2 cellular contexts compared by ENCODE assay signal in the genomic region with DNA sequence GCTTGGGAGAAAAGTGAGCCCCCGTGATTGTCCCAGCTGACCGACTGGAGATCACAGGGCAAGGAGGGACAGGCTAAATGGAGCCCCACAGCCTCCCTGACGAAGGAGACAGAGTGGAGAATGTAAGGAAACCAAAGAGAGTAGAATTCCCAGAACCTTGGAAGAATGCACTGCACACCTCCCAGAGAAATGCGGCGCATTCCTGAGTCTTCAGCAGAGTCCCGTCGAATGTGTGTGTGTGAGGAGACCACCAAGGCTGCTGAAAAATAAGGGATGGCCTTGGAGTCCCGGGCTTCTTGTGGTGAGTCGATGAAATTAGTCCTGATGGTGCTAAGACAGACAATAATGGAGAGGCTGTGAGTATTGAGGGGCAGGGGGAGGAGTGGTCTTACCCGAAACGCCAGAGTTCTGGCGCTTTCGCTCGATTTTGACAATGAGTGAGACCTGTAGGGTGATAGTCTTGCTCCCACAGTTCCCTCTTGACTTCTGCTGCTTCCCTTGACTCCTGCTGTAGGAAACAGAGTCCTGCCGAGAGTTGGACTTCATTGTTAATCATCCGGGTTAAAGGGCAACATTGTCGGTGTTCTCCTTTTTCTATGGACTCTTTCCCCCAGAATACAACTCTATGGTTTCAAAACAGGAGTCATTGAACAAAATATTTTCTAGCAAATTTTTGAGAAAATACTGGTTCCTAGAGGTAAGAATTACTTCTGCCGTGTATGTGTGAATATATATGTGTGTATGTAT.
TF ChIP-seq lines count a peak whose summit lies in the region.

No MANE protein-coding gene starts in this region.

TF ChIP-seq in A549, 52 proteins besides CTCF, POLR2A, EP300 and RAD21 (continued from another document):
- TF ChIP-seq GATA3 (IDR thresholded peaks at IDR 0.05; ENCODE audit: borderline replicate concordance) (no peak), MAFK (IDR thresholded peaks at IDR 0.05; ENCODE audit: partially characterized antibody) (no peak), KDM1A (IDR thresholded peaks at IDR 0.05; ENCODE audit: low read depth) (no peak), ZNF302 (CRISPR knock-in tag; IDR thresholded peaks at IDR 0.05) (no peak)
- TF ChIP-seq, protein P1, sequence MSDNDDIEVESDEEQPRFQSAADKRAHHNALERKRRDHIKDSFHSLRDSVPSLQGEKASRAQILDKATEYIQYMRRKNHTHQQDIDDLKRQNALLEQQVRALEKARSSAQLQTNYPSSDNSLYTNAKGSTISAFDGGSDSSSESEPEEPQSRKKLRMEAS (IDR thresholded peaks at IDR 0.05), result no peak

TF ChIP-seq in WTC11, 78 proteins besides CTCF, POLR2A, EP300 and RAD21 (continued from another document):
- TF ChIP-seq, protein P2, sequence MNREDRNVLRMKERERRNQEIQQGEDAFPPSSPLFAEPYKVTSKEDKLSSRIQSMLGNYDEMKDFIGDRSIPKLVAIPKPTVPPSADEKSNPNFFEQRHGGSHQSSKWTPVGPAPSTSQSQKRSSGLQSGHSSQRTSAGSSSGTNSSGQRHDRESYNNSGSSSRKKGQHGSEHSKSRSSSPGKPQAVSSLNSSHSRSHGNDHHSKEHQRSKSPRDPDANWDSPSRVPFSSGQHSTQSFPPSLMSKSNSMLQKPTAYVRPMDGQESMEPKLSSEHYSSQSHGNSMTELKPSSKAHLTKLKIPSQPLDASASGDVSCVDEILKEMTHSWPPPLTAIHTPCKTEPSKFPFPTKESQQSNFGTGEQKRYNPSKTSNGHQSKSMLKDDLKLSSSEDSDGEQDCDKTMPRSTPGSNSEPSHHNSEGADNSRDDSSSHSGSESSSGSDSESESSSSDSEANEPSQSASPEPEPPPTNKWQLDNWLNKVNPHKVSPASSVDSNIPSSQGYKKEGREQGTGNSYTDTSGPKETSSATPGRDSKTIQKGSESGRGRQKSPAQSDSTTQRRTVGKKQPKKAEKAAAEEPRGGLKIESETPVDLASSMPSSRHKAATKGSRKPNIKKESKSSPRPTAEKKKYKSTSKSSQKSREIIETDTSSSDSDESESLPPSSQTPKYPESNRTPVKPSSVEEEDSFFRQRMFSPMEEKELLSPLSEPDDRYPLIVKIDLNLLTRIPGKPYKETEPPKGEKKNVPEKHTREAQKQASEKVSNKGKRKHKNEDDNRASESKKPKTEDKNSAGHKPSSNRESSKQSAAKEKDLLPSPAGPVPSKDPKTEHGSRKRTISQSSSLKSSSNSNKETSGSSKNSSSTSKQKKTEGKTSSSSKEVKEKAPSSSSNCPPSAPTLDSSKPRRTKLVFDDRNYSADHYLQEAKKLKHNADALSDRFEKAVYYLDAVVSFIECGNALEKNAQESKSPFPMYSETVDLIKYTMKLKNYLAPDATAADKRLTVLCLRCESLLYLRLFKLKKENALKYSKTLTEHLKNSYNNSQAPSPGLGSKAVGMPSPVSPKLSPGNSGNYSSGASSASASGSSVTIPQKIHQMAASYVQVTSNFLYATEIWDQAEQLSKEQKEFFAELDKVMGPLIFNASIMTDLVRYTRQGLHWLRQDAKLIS (CRISPR knock-in tag; IDR thresholded peaks at IDR 0.05; ENCODE audit: borderline replicate concordance), result no peak
- TF ChIP-seq KAT7 (CRISPR knock-in tag; IDR thresholded peaks at IDR 0.05; ENCODE audit: borderline replicate concordance) (no peak), RELA (CRISPR knock-in tag; IDR thresholded peaks at IDR 0.05; ENCODE audit: borderline replicate concordance) (no peak), ZNF232 (CRISPR knock-in tag; IDR thresholded peaks at IDR 0.05) (no peak), ZNF423 (CRISPR knock-in tag; IDR thresholded peaks at IDR 0.05) (no peak), ESRRA (CRISPR knock-in tag; IDR thresholded peaks at IDR 0.05; ENCODE audit: borderline replicate concordance) (no peak), NFATC4 (CRISPR knock-in tag; IDR thresholded peaks at IDR 0.05) (no peak), RORB (CRISPR knock-in tag; IDR thresholded peaks at IDR 0.05) (no peak), FOXK1 (CRISPR knock-in tag; IDR thresholded peaks at IDR 0.05) (no peak), TCF7 (CRISPR knock-in tag; IDR thresholded peaks at IDR 0.05; ENCODE audit: low read depth) (no peak)
- TF ChIP-seq, protein P3, sequence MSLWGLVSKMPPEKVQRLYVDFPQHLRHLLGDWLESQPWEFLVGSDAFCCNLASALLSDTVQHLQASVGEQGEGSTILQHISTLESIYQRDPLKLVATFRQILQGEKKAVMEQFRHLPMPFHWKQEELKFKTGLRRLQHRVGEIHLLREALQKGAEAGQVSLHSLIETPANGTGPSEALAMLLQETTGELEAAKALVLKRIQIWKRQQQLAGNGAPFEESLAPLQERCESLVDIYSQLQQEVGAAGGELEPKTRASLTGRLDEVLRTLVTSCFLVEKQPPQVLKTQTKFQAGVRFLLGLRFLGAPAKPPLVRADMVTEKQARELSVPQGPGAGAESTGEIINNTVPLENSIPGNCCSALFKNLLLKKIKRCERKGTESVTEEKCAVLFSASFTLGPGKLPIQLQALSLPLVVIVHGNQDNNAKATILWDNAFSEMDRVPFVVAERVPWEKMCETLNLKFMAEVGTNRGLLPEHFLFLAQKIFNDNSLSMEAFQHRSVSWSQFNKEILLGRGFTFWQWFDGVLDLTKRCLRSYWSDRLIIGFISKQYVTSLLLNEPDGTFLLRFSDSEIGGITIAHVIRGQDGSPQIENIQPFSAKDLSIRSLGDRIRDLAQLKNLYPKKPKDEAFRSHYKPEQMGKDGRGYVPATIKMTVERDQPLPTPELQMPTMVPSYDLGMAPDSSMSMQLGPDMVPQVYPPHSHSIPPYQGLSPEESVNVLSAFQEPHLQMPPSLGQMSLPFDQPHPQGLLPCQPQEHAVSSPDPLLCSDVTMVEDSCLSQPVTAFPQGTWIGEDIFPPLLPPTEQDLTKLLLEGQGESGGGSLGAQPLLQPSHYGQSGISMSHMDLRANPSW (CRISPR knock-in tag; conservative IDR thresholded peaks at IDR 0.05; ENCODE audit: low read depth), result no peak
- TF ChIP-seq, protein P4, sequence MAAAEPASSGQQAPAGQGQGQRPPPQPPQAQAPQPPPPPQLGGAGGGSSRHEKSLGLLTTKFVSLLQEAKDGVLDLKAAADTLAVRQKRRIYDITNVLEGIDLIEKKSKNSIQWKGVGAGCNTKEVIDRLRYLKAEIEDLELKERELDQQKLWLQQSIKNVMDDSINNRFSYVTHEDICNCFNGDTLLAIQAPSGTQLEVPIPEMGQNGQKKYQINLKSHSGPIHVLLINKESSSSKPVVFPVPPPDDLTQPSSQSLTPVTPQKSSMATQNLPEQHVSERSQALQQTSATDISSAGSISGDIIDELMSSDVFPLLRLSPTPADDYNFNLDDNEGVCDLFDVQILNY (CRISPR knock-in tag; IDR thresholded peaks at IDR 0.05), result no peak
- TF ChIP-seq, protein P5, sequence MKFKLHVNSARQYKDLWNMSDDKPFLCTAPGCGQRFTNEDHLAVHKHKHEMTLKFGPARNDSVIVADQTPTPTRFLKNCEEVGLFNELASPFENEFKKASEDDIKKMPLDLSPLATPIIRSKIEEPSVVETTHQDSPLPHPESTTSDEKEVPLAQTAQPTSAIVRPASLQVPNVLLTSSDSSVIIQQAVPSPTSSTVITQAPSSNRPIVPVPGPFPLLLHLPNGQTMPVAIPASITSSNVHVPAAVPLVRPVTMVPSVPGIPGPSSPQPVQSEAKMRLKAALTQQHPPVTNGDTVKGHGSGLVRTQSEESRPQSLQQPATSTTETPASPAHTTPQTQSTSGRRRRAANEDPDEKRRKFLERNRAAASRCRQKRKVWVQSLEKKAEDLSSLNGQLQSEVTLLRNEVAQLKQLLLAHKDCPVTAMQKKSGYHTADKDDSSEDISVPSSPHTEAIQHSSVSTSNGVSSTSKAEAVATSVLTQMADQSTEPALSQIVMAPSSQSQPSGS (CRISPR knock-in tag; IDR thresholded peaks at IDR 0.05; ENCODE audit: borderline replicate concordance, low read depth), result no peak
- TF ChIP-seq, protein P6, sequence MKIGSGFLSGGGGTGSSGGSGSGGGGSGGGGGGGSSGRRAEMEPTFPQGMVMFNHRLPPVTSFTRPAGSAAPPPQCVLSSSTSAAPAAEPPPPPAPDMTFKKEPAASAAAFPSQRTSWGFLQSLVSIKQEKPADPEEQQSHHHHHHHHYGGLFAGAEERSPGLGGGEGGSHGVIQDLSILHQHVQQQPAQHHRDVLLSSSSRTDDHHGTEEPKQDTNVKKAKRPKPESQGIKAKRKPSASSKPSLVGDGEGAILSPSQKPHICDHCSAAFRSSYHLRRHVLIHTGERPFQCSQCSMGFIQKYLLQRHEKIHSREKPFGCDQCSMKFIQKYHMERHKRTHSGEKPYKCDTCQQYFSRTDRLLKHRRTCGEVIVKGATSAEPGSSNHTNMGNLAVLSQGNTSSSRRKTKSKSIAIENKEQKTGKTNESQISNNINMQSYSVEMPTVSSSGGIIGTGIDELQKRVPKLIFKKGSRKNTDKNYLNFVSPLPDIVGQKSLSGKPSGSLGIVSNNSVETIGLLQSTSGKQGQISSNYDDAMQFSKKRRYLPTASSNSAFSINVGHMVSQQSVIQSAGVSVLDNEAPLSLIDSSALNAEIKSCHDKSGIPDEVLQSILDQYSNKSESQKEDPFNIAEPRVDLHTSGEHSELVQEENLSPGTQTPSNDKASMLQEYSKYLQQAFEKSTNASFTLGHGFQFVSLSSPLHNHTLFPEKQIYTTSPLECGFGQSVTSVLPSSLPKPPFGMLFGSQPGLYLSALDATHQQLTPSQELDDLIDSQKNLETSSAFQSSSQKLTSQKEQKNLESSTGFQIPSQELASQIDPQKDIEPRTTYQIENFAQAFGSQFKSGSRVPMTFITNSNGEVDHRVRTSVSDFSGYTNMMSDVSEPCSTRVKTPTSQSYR (CRISPR knock-in tag; IDR thresholded peaks at IDR 0.05), result no peak
